In genomic region chr2:17625446-17625845, GRCh38 we compare ENCODE assay signal across 23 cellular contexts.
DNase-seq lines count a peak whose midpoint lies in the region; ATAC-seq and TF ChIP-seq lines count a peak whose summit lies in the region.
"Had no signal": no experiment of that assay in that cellular context is flagged by ENCODE, and none has a peak within 500 bp of the region (broad histone marks: within the 10 kb centered on the region; RNA-seq: fewer than 3 reads in every experiment).

No MANE protein-coding gene starts in this region.

- peak; percentile 28; the same call in 2 of the 3 replicates for ATAC-seq in RWPE2 (ENCODE audit: low read depth)
- no peak for ATAC-seq in left lobe of liver
- ATAC-seq: A549; CD8-positive, alpha-beta T cell; GM12878 had no signal

- peaks cover 14% of the 10 kb centered on the region for H3K4me1 ChIP-seq in RWPE2 (ENCODE audit: insufficient read depth, poor library complexity, severe bottlenecking)
- H3K4me1 ChIP-seq: Caco-2 had no signal

- no peak overlapping the region for H3K4me3 ChIP-seq in RWPE2 (ENCODE audit: severe bottlenecking)
- H3K4me3 ChIP-seq: A549, BLaER1, GM12878, HAP-1 had no signal

- H3K27me3 ChIP-seq in RWPE2 (ENCODE audit: insufficient read depth, poor library complexity, severe bottlenecking): no peaks in the 10 kb centered on the region
- H3K27me3 ChIP-seq: BLaER1 had no signal

- TF ChIP-seq CTCF in RWPE2 (IDR thresholded peaks at IDR 0.05; ENCODE audit: poor library complexity, severe bottlenecking): no peak

- DNase-seq in RWPE2 (ENCODE audit: low spot score) (no peak), caudate nucleus (lab: John Stamatoyannopoulos, UW) (peak in 46 of 61 donors; percentile 2 to 97 (median 72)), kidney glomerular epithelial cell (lab: John Stamatoyannopoulos, UW) (peak; percentile 20), putamen (ENCODE audit: low spot score) (peak; percentile 89), AG08395 (ENCODE audit: low spot score) (no peak), left lobe of liver (ENCODE audit: low spot score) (no peak), AG20443 (ENCODE audit: low spot score) (no peak)
- DNase-seq: 8988T; ACHN; Caco-2; CD4-positive, CD25-positive, alpha-beta regulatory T cell; CD8-positive, alpha-beta T cell; DMS153; DMS79; EL; GDM1; GOT3; HFFc6 had no signal

- no peaks in the 10 kb centered on the region for H3K36me3 ChIP-seq in RWPE2 (ENCODE audit: low read depth)
- H3K36me3 ChIP-seq: BLaER1, HAP-1 had no signal

- no peak overlapping the region for H3K27ac ChIP-seq in RWPE2 (ENCODE audit: poor library complexity, severe bottlenecking)
- no peak overlapping the region for H3K27ac ChIP-seq in caudate nucleus (ENCODE audit: low read depth, low read length)
- H3K27ac ChIP-seq: A549, BLaER1, C4-2B had no signal

- no peaks in the 10 kb centered on the region for H3K9me3 ChIP-seq in RWPE2 (ENCODE audit: severe bottlenecking)
- H3K9me3 ChIP-seq: Caco-2 had no signal

Comparison
In these comparisons a context has a peak if more than half of its experiments do, and no peak if none do; other contexts are left out.
1. DNase-seq: peak in caudate nucleus (46 of 61), kidney glomerular epithelial cell (single experiment) and putamen (single experiment); none in RWPE2 (single experiment), AG08395 (single experiment), left lobe of liver (single experiment) and AG20443 (single experiment).